Comparison of ENCODE assay signal across 17 cellular contexts in genomic region chr7:49091519-49091918, GRCh38.
"Had no signal": no experiment of that assay in that cellular context is flagged by ENCODE, and none has a peak within 500 bp of the region (broad histone marks: within the 10 kb centered on the region; RNA-seq: fewer than 3 reads in every experiment).

No MANE protein-coding gene starts in this region.

- H3K27me3 ChIP-seq: brain microvascular endothelial cell, right lobe of liver, transverse colon, vagina had no signal

- H3K9me3 ChIP-seq: prostate gland, right lobe of liver, vagina had no signal

- H3K36me3 ChIP-seq: brain microvascular endothelial cell, prostate gland, right lobe of liver, transverse colon, vagina had no signal

- H3K27ac ChIP-seq: brain microvascular endothelial cell, epithelial cell of prostate, prostate gland, right lobe of liver, transverse colon, vagina had no signal

- DNase-seq: activated CD4-positive, alpha-beta T cell treated with anti-CD3 and anti-CD28 coated beads, Interleukin-2, amount 10 ng/mL, durations not matched to agents 24 days and 14 days; activated CD4-positive, CD25-positive, alpha-beta regulatory T cell; activated CD8-positive, alpha-beta memory T cell treated with anti-CD3 and anti-CD28 coated beads, Interleukin-2, amount 50 U/mL, for 4 hours; activated CD8-positive, alpha-beta T cell treated with anti-CD3 and anti-CD28 coated beads, Interleukin-2, amount 10 ng/mL, durations not matched to agents 7 days and 5 days; activated naive CD4-positive, alpha-beta T cell treated with Interleukin-2 at 50 U/mL for 16 hours; anterior cingulate cortex; brain microvascular endothelial cell; dermis blood vessel endothelial cell; effector memory CD8-positive, alpha-beta T cell; foreskin melanocyte; right lobe of liver; stimulated activated naive CD8-positive, alpha-beta T cell treated with anti-CD3 and anti-CD28 coated beads, Interleukin-15, Interleukin-2, amounts not matched to agents 100 U/mL and 50 U/mL, for 24 hours; transverse colon had no signal

- ATAC-seq: activated CD8-positive, alpha-beta T cell treated with anti-CD3 and anti-CD28 coated beads, Interleukin-2, amount 10 ng/mL, durations not matched to agents 7 days and 5 days; effector memory CD8-positive, alpha-beta T cell; right lobe of liver; stimulated activated naive CD8-positive, alpha-beta T cell treated with anti-CD3 and anti-CD28 coated beads, Interleukin-15, Interleukin-2, amounts not matched to agents 100 U/mL and 50 U/mL, for 24 hours had no signal

- H3K4me2 ChIP-seq: smooth muscle cell had no signal

- H3K4me1 ChIP-seq: prostate gland, right lobe of liver, transverse colon, vagina had no signal

- H3K4me3 ChIP-seq: prostate gland, right lobe of liver, smooth muscle cell, transverse colon, vagina had no signal
